In genomic region chr17:63740464-63741181, GRCh38 we compare ENCODE assay signal across 7 cellular contexts. TPM values are rescaled to one million over a fixed set of nuclear protein-coding genes. Genes with fewer than 3 reads are reported as not detected.
DNase-seq lines count a peak whose midpoint lies in the region; ATAC-seq and TF ChIP-seq lines count a peak whose summit lies in the region.

No MANE protein-coding gene starts in this region.

- H3K36me3 ChIP-seq in HUES6 (ENCODE audit: control insufficient read depth, insufficient read depth, low read length) (peaks cover 3% of the 10 kb centered on the region; the same call in 1 of the 2 replicates), adrenal gland (replicated peaks in 1 of 2) (peaks cover 0 to 4% of the 10 kb centered on the region in 2 donors), smooth muscle cell (ENCODE audit: low read depth) (peaks cover under 1% of the 10 kb centered on the region)

- 40 to 43% (median 42%) methylated on average over 12 of the region's 12 CpGs for WGBS in adrenal gland, 4 donors
- 47% methylated on average over 12 of the region's 12 CpGs for WGBS in smooth muscle cell (ENCODE audit: low lambda C conversion rate)

- peak overlapping the region; percentile 71 for H2AFZ ChIP-seq in smooth muscle cell (ENCODE audit: low read depth)

- H3K27ac ChIP-seq in HUES6 (ENCODE audit: low read depth, low read length) (peak overlapping the region; percentile 83; the same call in 1 of the 2 replicates), adrenal gland (peak overlapping the region; percentile 88 to 93 (median 92)), smooth muscle cell (ENCODE audit: low read depth) (peak overlapping the region; percentile 73)

- H3K4me3 ChIP-seq in HUES6 (ENCODE audit: low read depth, low read length) (peak overlapping the region; percentile 89), adrenal gland (peak overlapping the region in 3 of 4 donors; percentile 37 to 81 (median 52)), iPS-18c (ENCODE audit: insufficient read depth, low read depth, low read length) (peak overlapping the region; percentile 97), smooth muscle cell (peak overlapping the region; percentile 85)

- peaks cover 12% of the 10 kb centered on the region for H3K79me2 ChIP-seq in smooth muscle cell (ENCODE audit: low read depth)

- no peak for TF ChIP-seq CTCF in adrenal gland (IDR thresholded peaks at IDR 0.05)
- TF ChIP-seq CTCF in smooth muscle cell (IDR thresholded peaks at IDR 0.05; ENCODE audit: borderline replicate concordance, insufficient read depth, poor library complexity, severe bottlenecking) = no peak

- no peak for ATAC-seq in GM19452 (IDR thresholded peaks at IDR 0.05; ENCODE audit: unreplicated experiment)

- no peak for TF ChIP-seq POLR2A in adrenal gland (IDR thresholded peaks at IDR 0.05)

- 0 out of 2 replicates have a peak, but pooled peaks cover 3% of the 10 kb centered on the region for H3K4me1 ChIP-seq in HUES6 (ENCODE audit: control insufficient read depth, insufficient read depth, low read length)
- peaks cover 12 to 15% of the 10 kb centered on the region in 2 donors for H3K4me1 ChIP-seq in adrenal gland (replicated peaks in 1 of 2)
- peaks cover 6% of the 10 kb centered on the region for H3K4me1 ChIP-seq in smooth muscle cell (ENCODE audit: low read depth)

- H3K9me3 ChIP-seq in HUES6 (ENCODE audit: control insufficient read depth, insufficient read depth, low read depth, low read length) (no peaks in the 10 kb centered on the region), adrenal gland (replicated peaks in 1 of 3) (no peaks in the 10 kb centered on the region), iPS-18c (ENCODE audit: control insufficient read depth, insufficient read depth, low read length) (no peaks in the 10 kb centered on the region), smooth muscle cell (replicated peaks; ENCODE audit: low read depth) (no peaks in the 10 kb centered on the region)

- H3K4me2 ChIP-seq in smooth muscle cell = peak overlapping the region; percentile 94

- H4K20me1 ChIP-seq in smooth muscle cell (ENCODE audit: low read depth) = no peaks in the 10 kb centered on the region

- H3K9ac ChIP-seq in HUES6 (ENCODE audit: low read length) (peak overlapping the region; percentile 93), smooth muscle cell (ENCODE audit: low read depth) (peak overlapping the region; percentile 80)

- peak; percentile 33 for DNase-seq in GF-D8 (lab: John Stamatoyannopoulos, UW)
- DNase-seq in adrenal gland = no peak
- DNase-seq in smooth muscle cell (lab: John Stamatoyannopoulos, UW; ENCODE audit: unreplicated experiment) = no peak
- DNase-seq in central memory CD4-positive, alpha-beta T cell = no peak

- peaks cover 15% of the 10 kb centered on the region for H3F3A ChIP-seq in smooth muscle cell (ENCODE audit: low read depth)

- no peaks in the 10 kb centered on the region for H3K27me3 ChIP-seq in HUES6 (ENCODE audit: control insufficient read depth, insufficient read depth, low read length)
- no peaks in the 10 kb centered on the region for H3K27me3 ChIP-seq in adrenal gland
- H3K27me3 ChIP-seq in smooth muscle cell (ENCODE audit: low read depth) = no peaks in the 10 kb centered on the region

- intact Hi-C loops in adrenal gland (cut with DNase I) = no loop called here

RNA-seq across cellular contexts. Expression of gene STRADA, which starts 1.0 kb away (rescaled TPM):
- total RNA-seq in adrenal gland = 10 to 100 TPM; 16.7 to 91.1 (median 37.5) TPM
- polyA plus RNA-seq in adrenal gland = 10 to 100 TPM; 34.5 to 67.6 (median 53.9) TPM
- 13.6 and 18.7 TPM in 2 replicates for total RNA-seq in smooth muscle cell
- polyA plus RNA-seq in smooth muscle cell = 26.8 and 27.7 TPM in 2 replicates

RNA-seq across cellular contexts. Expression of gene CCDC47, which starts 32.8 kb away (rescaled TPM):
- total RNA-seq in adrenal gland = 100 to 1,000 TPM in 4 of 8 donors, 10 to 100 TPM in 4; 46.8 to 148 (median 109) TPM
- polyA plus RNA-seq in adrenal gland = 100 to 1,000 TPM in 1 of 3 donors, 10 to 100 TPM in 2; 24.2 to 216 (median 29.0) TPM
- total RNA-seq in smooth muscle cell = 50.6 and 63.4 TPM in 2 replicates
- polyA plus RNA-seq in smooth muscle cell = 47.7 and 60.6 TPM in 2 replicates

RNA-seq across cellular contexts. Expression of gene DDX42, which starts 33.3 kb away (rescaled TPM):
- 10 to 100 TPM; 45.0 to 99.8 (median 80.3) TPM for total RNA-seq in adrenal gland
- 100 to 1,000 TPM in 1 of 3 donors, 10 to 100 TPM in 2; 80.3 to 109 (median 88.8) TPM for polyA plus RNA-seq in adrenal gland
- total RNA-seq in smooth muscle cell = 80.1 and 80.5 TPM in 2 replicates
- 30.1 and 31.7 TPM in 2 replicates for polyA plus RNA-seq in smooth muscle cell

RNA-seq across cellular contexts. Expression of gene LIMD2, which starts 40.7 kb away (rescaled TPM):
- 10 to 100 TPM in 7 of 8 donors, 1 to 10 TPM in 1; 6.3 to 20.1 (median 12.0) TPM for total RNA-seq in adrenal gland
- 10 to 100 TPM in 2 of 3 donors, 1 to 10 TPM in 1; 2.5 to 76.3 (median 34.6) TPM for polyA plus RNA-seq in adrenal gland
- 40.7 and 47.9 TPM in 2 replicates for total RNA-seq in smooth muscle cell
- 110 and 124 TPM in 2 replicates for polyA plus RNA-seq in smooth muscle cell
